In genomic region chr2:107064750-107065149, GRCh38 we compare ENCODE assay signal across 26 cellular contexts.
"Had no signal": no experiment of that assay in that cellular context is flagged by ENCODE, and none has a peak within 500 bp of the region (broad histone marks: within the 10 kb centered on the region; RNA-seq: fewer than 3 reads in every experiment).

No MANE protein-coding gene starts in this region.

- H3K27ac Mint-ChIP-seq: activated CD4-positive, alpha-beta T cell treated with anti-CD3 and anti-CD28 coated beads, Interleukin-2, amount 10 ng/mL, durations not matched to agents 7 days and 5 days; dendritic cell treated with granulocyte-macrophage colony-stimulating factor and Interleukin-4, amounts not matched to agents 40 ng/mL and 50 ng/mL, for 4 days; progenitor cell of endocrine pancreas; stimulated activated naive CD8-positive, alpha-beta T cell treated with anti-CD3 and anti-CD28 coated beads, Interleukin-15, amount 100 ng/mL, for 72 hours; T-helper 1 cell treated with Interleukin-12 subunit alpha and Interleukin-12 subunit beta and Interleukin-4 antibody, amounts not matched to agents 30 μg/mL and 1 μg/mL, for 36 hours had no signal

- H3K4me2 ChIP-seq: smooth muscle cell had no signal

- H3K4me1 ChIP-seq: foreskin keratinocyte, left lung, right atrium auricular region, suprapubic skin, vagina had no signal

- H3K9me3 ChIP-seq: esophagus squamous epithelium, left lung, right atrium auricular region, suprapubic skin, transverse colon, vagina had no signal

- H3K9me3 Mint-ChIP-seq: stimulated activated naive CD8-positive, alpha-beta T cell treated with anti-CD3 and anti-CD28 coated beads, Interleukin-15, amount 100 ng/mL, for 72 hours; T-helper 1 cell treated with Interleukin-12 subunit alpha and Interleukin-12 subunit beta and Interleukin-4 antibody, amounts not matched to agents 30 μg/mL and 1 μg/mL, for 36 hours had no signal

- H3K36me3 ChIP-seq: esophagus squamous epithelium, left lung, right atrium auricular region, suprapubic skin, transverse colon, vagina had no signal

- H3K4me3 Mint-ChIP-seq: activated CD4-positive, alpha-beta T cell treated with anti-CD3 and anti-CD28 coated beads, Interleukin-2, amount 10 ng/mL, durations not matched to agents 7 days and 5 days; dendritic cell treated with granulocyte-macrophage colony-stimulating factor and Interleukin-4, amounts not matched to agents 40 ng/mL and 50 ng/mL, for 4 days; stimulated activated naive CD8-positive, alpha-beta T cell treated with anti-CD3 and anti-CD28 coated beads, Interleukin-15, amount 100 ng/mL, for 72 hours; T-helper 1 cell treated with Interleukin-12 subunit alpha and Interleukin-12 subunit beta and Interleukin-4 antibody, amounts not matched to agents 30 μg/mL and 1 μg/mL, for 36 hours had no signal

- H3K27me3 ChIP-seq: foreskin keratinocyte, left lung, right atrium auricular region, suprapubic skin, transverse colon, vagina had no signal

- ATAC-seq: activated CD4-positive, CD25-positive, alpha-beta regulatory T cell treated with anti-CD3 and anti-CD28 coated beads, Interleukin-2, amount 50 U/mL, for 24 hours; foreskin keratinocyte; left lung; stimulated activated naive CD8-positive, alpha-beta T cell treated with anti-CD3 and anti-CD28 coated beads, Interleukin-15, amount 100 ng/mL, for 72 hours had no signal

- H3K27me3 Mint-ChIP-seq: activated CD4-positive, alpha-beta T cell treated with anti-CD3 and anti-CD28 coated beads, Interleukin-2, amount 10 ng/mL, durations not matched to agents 7 days and 5 days; dendritic cell treated with granulocyte-macrophage colony-stimulating factor and Interleukin-4, amounts not matched to agents 40 ng/mL and 50 ng/mL, for 4 days; stimulated activated naive CD8-positive, alpha-beta T cell treated with anti-CD3 and anti-CD28 coated beads, Interleukin-15, amount 100 ng/mL, for 72 hours had no signal

- H3K27ac ChIP-seq: esophagus squamous epithelium, foreskin keratinocyte, left lung, right atrium auricular region, suprapubic skin, transverse colon, vagina had no signal

- H3K4me3 ChIP-seq: esophagus squamous epithelium, left lung, right atrium auricular region, smooth muscle cell, suprapubic skin, transverse colon, vagina had no signal

- DNase-seq: activated CD4-positive, alpha-beta T cell treated with anti-CD3 and anti-CD28 coated beads, Interleukin-2, amount 10 ng/mL, durations not matched to agents 7 days and 5 days; activated CD8-positive, alpha-beta memory T cell treated with anti-CD3 and anti-CD28 coated beads for 24 hours; activated CD8-positive, alpha-beta memory T cell treated with anti-CD3 and anti-CD28 coated beads, Interleukin-2, amount 50 U/mL, for 48 hours; activated effector memory CD4-positive, alpha-beta T cell treated with Interleukin-2 at 50 U/mL for 16 hours; activated naive CD4-positive, alpha-beta T cell treated with anti-CD3 and anti-CD28 coated beads, Interleukin-2, amount 50 U/mL, for 16 hours; activated T-cell treated with anti-CD3 and anti-CD28 coated beads, Interleukin-2, amount 50 U/mL, for 48 hours; effector CD8-positive, alpha-beta T cell; esophagus squamous epithelium; foreskin keratinocyte; glutamatergic neuron; hippocampal formation; islet precursor cell; left lung; midbrain; nephron progenitor cell; stimulated activated CD4-positive, alpha-beta T cell treated with anti-CD3 and anti-CD28 coated beads, Interleukin-4, amount 100 ng/mL, for 1 hour; stimulated activated naive CD8-positive, alpha-beta T cell treated with anti-CD3 and anti-CD28 coated beads, Interleukin-15, amount 100 ng/mL, for 72 hours; transverse colon had no signal

- H3K4me1 Mint-ChIP-seq: activated CD4-positive, alpha-beta T cell treated with anti-CD3 and anti-CD28 coated beads, Interleukin-2, amount 10 ng/mL, durations not matched to agents 7 days and 5 days; stimulated activated naive CD8-positive, alpha-beta T cell treated with anti-CD3 and anti-CD28 coated beads, Interleukin-15, amount 100 ng/mL, for 72 hours had no signal
